In genomic region chr10:50592961-50593418, GRCh38 we compare ENCODE assay signal across 17 cellular contexts.
"Had no signal": no experiment of that assay in that cellular context is flagged by ENCODE, and none has a peak within 500 bp of the region (broad histone marks: within the 10 kb centered on the region; RNA-seq: fewer than 3 reads in every experiment).

No MANE protein-coding gene starts in this region.

- H3K4me1 ChIP-seq: breast epithelium, neural progenitor cell, vagina had no signal

- H3K27ac ChIP-seq: breast epithelium, heart left ventricle, neural progenitor cell, pancreas, sigmoid colon, tibial artery, vagina had no signal

- H3K27me3 ChIP-seq: breast epithelium, heart left ventricle, neural progenitor cell, pancreas, sigmoid colon, tibial artery, vagina had no signal

- H3K27ac Mint-ChIP-seq: activated naive CD8-positive, alpha-beta T cell treated with anti-CD3 and anti-CD28 coated beads, Interleukin-2, amount 50 U/mL, for 24 hours; endodermal cell; neural progenitor cell; stimulated activated effector memory CD8-positive, alpha-beta T cell treated with anti-CD3 and anti-CD28 coated beads, Interleukin-12 subunit alpha, Interleukin-12 subunit beta, amount 100 ng/mL, for 72 hours; T-helper 2 cell treated with Interferon-gamma antibody and Interleukin-4, amounts not matched to agents 5 μg/mL and 100 μg/mL, for 36 hours had no signal

- H3K9me3 ChIP-seq: breast epithelium, heart left ventricle, pancreas, sigmoid colon, tibial artery, vagina had no signal

- H3K9me3 Mint-ChIP-seq: activated naive CD8-positive, alpha-beta T cell treated with anti-CD3 and anti-CD28 coated beads, Interleukin-2, amount 50 U/mL, for 24 hours; endodermal cell; naive B cell; neural progenitor cell; stimulated activated effector memory CD8-positive, alpha-beta T cell treated with anti-CD3 and anti-CD28 coated beads, Interleukin-12 subunit alpha, Interleukin-12 subunit beta, amount 100 ng/mL, for 72 hours; T-helper 2 cell treated with Interferon-gamma antibody and Interleukin-4, amounts not matched to agents 5 μg/mL and 100 μg/mL, for 36 hours had no signal

- H3K36me3 ChIP-seq: breast epithelium, neural progenitor cell had no signal

- H2AFZ ChIP-seq: neural progenitor cell had no signal

- H3K27me3 Mint-ChIP-seq: activated naive CD8-positive, alpha-beta T cell treated with anti-CD3 and anti-CD28 coated beads, Interleukin-2, amount 50 U/mL, for 24 hours; naive B cell had no signal

- H3K4me3 Mint-ChIP-seq: activated naive CD8-positive, alpha-beta T cell treated with anti-CD3 and anti-CD28 coated beads, Interleukin-2, amount 50 U/mL, for 24 hours; endodermal cell; neural progenitor cell; stimulated activated effector memory CD8-positive, alpha-beta T cell treated with anti-CD3 and anti-CD28 coated beads, Interleukin-12 subunit alpha, Interleukin-12 subunit beta, amount 100 ng/mL, for 72 hours; T-helper 2 cell treated with Interferon-gamma antibody and Interleukin-4, amounts not matched to agents 5 μg/mL and 100 μg/mL, for 36 hours had no signal

- ATAC-seq: pancreas had no signal

- H3K4me3 ChIP-seq: breast epithelium, heart left ventricle, neural progenitor cell, pancreas, sigmoid colon, tibial artery, vagina had no signal

- H3K4me2 ChIP-seq: neural progenitor cell had no signal

- DNase-seq: activated naive CD4-positive, alpha-beta T cell; activated naive CD8-positive, alpha-beta T cell treated with anti-CD3 and anti-CD28 coated beads, Interleukin-2, amount 50 U/mL, for 24 hours; activated T-cell treated with anti-CD3 and anti-CD28 coated beads for 4 hours; aorta; endodermal cell; heart left ventricle; naive B cell; pancreas; sigmoid colon; stimulated activated CD4-positive, alpha-beta T cell treated with anti-CD3 and anti-CD28 coated beads, Interleukin-12 subunit alpha, Interleukin-12 subunit beta, amount 100 ng/mL, for 4 hours; SW 1271; tibial artery had no signal
